In the genomic region with DNA sequence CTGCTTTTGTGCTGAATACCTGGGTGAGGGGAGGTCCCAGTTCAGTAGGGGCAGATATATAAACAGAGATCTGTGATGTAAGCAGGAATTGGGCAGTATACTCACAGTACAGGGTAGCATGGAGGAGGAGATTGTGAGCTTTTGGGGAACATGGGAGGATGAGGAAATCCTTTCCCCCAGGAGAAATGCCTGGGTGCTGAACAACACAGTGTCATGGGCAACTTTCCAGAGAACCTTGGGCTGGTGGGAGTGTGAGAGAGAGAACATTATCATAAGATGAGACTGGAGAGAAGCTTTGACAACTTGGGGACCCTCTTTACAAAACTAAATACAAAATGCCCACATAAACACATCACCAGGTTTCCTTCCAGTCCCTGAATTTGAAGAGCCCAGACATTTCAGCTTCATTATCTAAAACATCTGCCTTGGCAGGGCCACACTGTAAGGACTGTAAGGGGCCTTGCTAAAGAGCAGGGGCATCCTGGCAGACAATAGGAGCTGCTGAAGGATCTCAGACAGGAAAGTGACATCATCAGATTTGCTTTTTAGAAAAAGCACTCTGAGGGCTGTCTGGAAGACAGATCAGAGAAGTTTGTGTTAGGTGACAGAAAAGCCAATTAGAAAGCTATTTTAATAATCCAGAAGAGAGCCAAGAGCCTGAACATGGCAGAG, we compare ENCODE assay signal across 16 cellular contexts.
DNase-seq lines count a peak whose midpoint lies in the region; ATAC-seq and TF ChIP-seq lines count a peak whose summit lies in the region.
"Had no signal": no experiment of that assay in that cellular context is flagged by ENCODE, and none has a peak within 500 bp of the region (broad histone marks: within the 10 kb centered on the region; RNA-seq: fewer than 3 reads in every experiment).

No MANE protein-coding gene starts in this region.

- H3K4me3 ChIP-seq in gastrocnemius medialis: no peak overlapping the region
- H3K4me3 ChIP-seq: heart right ventricle, lung, suprapubic skin had no signal

- DNase-seq in DMS 273 (lab: John Stamatoyannopoulos, UW; ENCODE audit: unreplicated experiment) (peak; percentile 39), DMS 273 treated with DMSO at 0.1 percent for 48 hours (lab: John Stamatoyannopoulos, UW) (no peak), RPMI7951 (ENCODE audit: low read depth) (peak; percentile 40), fibroblast of gingiva (ENCODE audit: low read depth) (peak; percentile 47), gastrocnemius medialis (peak; percentile 16 to 30), NCI-H345 (lab: John Stamatoyannopoulos, UW) (no peak)
- DNase-seq: activated CD4-positive, alpha-beta memory T cell treated with anti-CD3 and anti-CD28 coated beads for 36 hours; heart right ventricle; retina; T-helper 1 cell had no signal

- H3K27me3 ChIP-seq in gastrocnemius medialis: no peaks in the 10 kb centered on the region
- H3K27me3 ChIP-seq: heart right ventricle, suprapubic skin had no signal

- peaks cover 0 to 17% of the 10 kb centered on the region in 2 donors for H3K4me1 ChIP-seq in gastrocnemius medialis

- peak in 1 of 2 donors; percentile 30 for ATAC-seq in gastrocnemius medialis
- no peak for ATAC-seq in HG02642 (IDR thresholded peaks at IDR 0.05; ENCODE audit: poor library complexity, unreplicated experiment)
- ATAC-seq in GM18502 (IDR thresholded peaks at IDR 0.05; ENCODE audit: poor library complexity, unreplicated experiment): no peak

- no peak for TF ChIP-seq CTCF in gastrocnemius medialis (IDR thresholded peaks at IDR 0.05 in 4 of 5, conservative IDR thresholded peaks at IDR 0.05 in 1 of 5)

- H3K36me3 ChIP-seq in gastrocnemius medialis: no peaks in the 10 kb centered on the region
- H3K36me3 ChIP-seq: heart right ventricle, suprapubic skin had no signal

- no peak for TF ChIP-seq POLR2A in gastrocnemius medialis (IDR thresholded peaks at IDR 0.05)

- no peaks in the 10 kb centered on the region for H3K9me3 ChIP-seq in gastrocnemius medialis
- H3K9me3 ChIP-seq: heart right ventricle, suprapubic skin had no signal

- H3K27ac ChIP-seq in gastrocnemius medialis: no peak overlapping the region
- H3K27ac ChIP-seq: 22Rv1, HL-60, suprapubic skin had no signal

- intact Hi-C loops in gastrocnemius medialis (cut with DNase I; ENCODE audit: low total_unique reads): no loop called here

- in situ Hi-C loops in gastrocnemius medialis (cut with MboI; ENCODE audit: low sequenced_read_pairs in 4 of 4): no loop called here

Comparison
In these comparisons a context has a peak if more than half of its experiments do, and no peak if none do; other contexts are left out.
1. DNase-seq: peak in DMS 273 (single experiment), RPMI7951 (single experiment), fibroblast of gingiva (single experiment) and gastrocnemius medialis (2 of 2); none in DMS 273 treated with DMSO at 0.1 percent for 48 hours (single experiment) and NCI-H345 (single experiment).